Comparison of ENCODE assay signal across 19 cellular contexts in the genomic region with DNA sequence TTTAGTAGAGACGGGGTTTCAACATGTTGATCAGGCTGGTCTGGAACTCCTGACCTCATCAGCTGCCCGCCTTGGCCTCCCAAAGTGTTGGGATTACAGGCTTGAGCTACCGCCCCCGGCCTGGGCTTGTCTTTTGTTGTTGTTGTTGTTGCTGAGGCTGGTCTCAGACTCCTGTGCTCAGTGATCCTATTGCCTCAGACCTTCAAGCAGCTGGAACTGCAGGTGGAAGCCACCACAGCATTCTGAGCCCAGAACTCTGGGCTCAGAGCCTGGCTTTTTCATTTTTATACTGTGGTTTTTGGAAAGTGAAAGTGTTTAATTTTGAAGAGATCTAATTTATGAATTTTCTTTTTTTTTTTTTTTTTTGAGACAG.
DNase-seq lines count a peak whose midpoint lies in the region; TF ChIP-seq lines count a peak whose summit lies in the region.
"Had no signal": no experiment of that assay in that cellular context is flagged by ENCODE, and none has a peak within 500 bp of the region (broad histone marks: within the 10 kb centered on the region; RNA-seq: fewer than 3 reads in every experiment).

No MANE protein-coding gene starts in this region.

- H3K4me2 ChIP-seq in BLaER1 treated with 17β-estradiol and CSF1 and Interleukin-3, amounts not matched to agents 10 nM and 100 nM = peak overlapping the region; percentile 49 to 86 (median 74)

- H3K27me3 ChIP-seq in BLaER1 treated with 17β-estradiol and CSF1 and Interleukin-3, amounts not matched to agents 10 nM and 100 nM = no peaks in the 10 kb centered on the region
- H3K27me3 ChIP-seq: neutrophil, sigmoid colon had no signal

- CTCF ChIA-PET in HEK293 (lab: Yijun Ruan, JAX) = interaction anchor here (1.1 kb wide), 1 partner anchor 70 kb away, joined by 3 read pairs; no protein-coding TSS in a partner anchor

- H4K20me1 ChIP-seq in BLaER1 treated with 17β-estradiol and CSF1 and Interleukin-3, amounts not matched to agents 10 nM and 100 nM = no peaks in the 10 kb centered on the region

- peak overlapping the region in 9 of 11 experiments; percentile 5 to 56 (median 38); a peak in 14 of 22 replicates for H3K9ac ChIP-seq in BLaER1 treated with 17β-estradiol and CSF1 and Interleukin-3, amounts not matched to agents 10 nM and 100 nM

- no peak overlapping the region; a peak in 1 of 20 replicates for H3K4me3 ChIP-seq in BLaER1 treated with 17β-estradiol and CSF1 and Interleukin-3, amounts not matched to agents 10 nM and 100 nM
- no peak overlapping the region for H3K4me3 ChIP-seq in HEK293 (ENCODE audit: low read depth, low read length)
- H3K4me3 ChIP-seq: sigmoid colon had no signal

- peak overlapping the region in 10 of 11 experiments; percentile 8 to 70 (median 62); a peak in 18 of 22 replicates for H3K27ac ChIP-seq in BLaER1 treated with 17β-estradiol and CSF1 and Interleukin-3, amounts not matched to agents 10 nM and 100 nM
- H3K27ac ChIP-seq in HEK293 (ENCODE audit: extremely low read depth, low read depth, low read length) = no peak overlapping the region
- H3K27ac ChIP-seq: neutrophil had no signal

- no peaks in the 10 kb centered on the region for H3K36me3 ChIP-seq in BLaER1 treated with 17β-estradiol and CSF1 and Interleukin-3, amounts not matched to agents 10 nM and 100 nM
- H3K36me3 ChIP-seq in HEK293 (ENCODE audit: control insufficient read depth in 2 of 2, insufficient read depth in 1 of 2, low read length in 2 of 2) = no peaks in the 10 kb centered on the region
- H3K36me3 ChIP-seq: neutrophil, sigmoid colon had no signal

- H3K9me3 ChIP-seq in BLaER1 treated with 17β-estradiol and CSF1 and Interleukin-3, amounts not matched to agents 10 nM and 100 nM (replicated peaks in 1 of 11) = no peaks in the 10 kb centered on the region
- H3K9me3 ChIP-seq in HEK293 (ENCODE audit: control insufficient read depth, insufficient read depth, low read depth, low read length) = no peaks in the 10 kb centered on the region
- H3K9me3 ChIP-seq: neutrophil, sigmoid colon had no signal

- H3K4me1 ChIP-seq in BLaER1 treated with 17β-estradiol and CSF1 and Interleukin-3, amounts not matched to agents 10 nM and 100 nM = peaks cover 42 to 60% (median 51%) of the 10 kb centered on the region in 10 experiments
- H3K4me1 ChIP-seq in HEK293 (ENCODE audit: control insufficient read depth, insufficient read depth, low read length) = no peaks in the 10 kb centered on the region
- H3K4me1 ChIP-seq: sigmoid colon had no signal

- DNase-seq in astrocyte of the hippocampus (ENCODE audit: low read depth, low spot score) = peak; percentile 44
- DNase-seq in iris pigment epithelial cell (ENCODE audit: low read depth) = peak; percentile 78
- no peak for DNase-seq in activated CD4-positive, CD25-positive, alpha-beta regulatory T cell treated with anti-CD3 and anti-CD28 coated beads, Interleukin-2, amount 50 U/mL, for 72 hours
- no peak for DNase-seq in NCI-H1417 treated with DMSO at 0.1 percent for 48 hours (lab: John Stamatoyannopoulos, UW)
- DNase-seq in dedifferentiated amniotic fluid mesenchymal stem cell (ENCODE audit: extremely low spot score) = no peak
- no peak for DNase-seq in AG08395 (ENCODE audit: low spot score)
- DNase-seq: activated CD8-positive, alpha-beta memory T cell treated with anti-CD3 and anti-CD28 coated beads, Interleukin-2, amount 50 U/mL, for 4 hours; activated gamma-delta T cell treated with Interleukin-2 at 50 U/mL for 16 hours; immature natural killer cell; MM.1S; NCI-H2081; NCI-H774; sigmoid colon; stimulated activated CD4-positive, alpha-beta T cell treated with anti-CD3 and anti-CD28 coated beads, Interleukin-2, amount 100 ng/mL, for 48 hours; stimulated activated CD8-positive, alpha-beta memory T cell treated with anti-CD3 and anti-CD28 coated beads, Interleukin-4, amount 100 ng/mL, for 48 hours; T-helper 2 cell had no signal

- POLR2A ChIA-PET in HEK293 (lab: Yijun Ruan, JAX) = no interaction called here

- no peak for TF ChIP-seq CTCF in HEK293 (tag by site-specific recombination; IDR thresholded peaks at IDR 0.05)

TF ChIP-seq in HEK293, 187 proteins besides CTCF, POLR2A, EP300 and RAD21:
- TF ChIP-seq, protein P1, sequence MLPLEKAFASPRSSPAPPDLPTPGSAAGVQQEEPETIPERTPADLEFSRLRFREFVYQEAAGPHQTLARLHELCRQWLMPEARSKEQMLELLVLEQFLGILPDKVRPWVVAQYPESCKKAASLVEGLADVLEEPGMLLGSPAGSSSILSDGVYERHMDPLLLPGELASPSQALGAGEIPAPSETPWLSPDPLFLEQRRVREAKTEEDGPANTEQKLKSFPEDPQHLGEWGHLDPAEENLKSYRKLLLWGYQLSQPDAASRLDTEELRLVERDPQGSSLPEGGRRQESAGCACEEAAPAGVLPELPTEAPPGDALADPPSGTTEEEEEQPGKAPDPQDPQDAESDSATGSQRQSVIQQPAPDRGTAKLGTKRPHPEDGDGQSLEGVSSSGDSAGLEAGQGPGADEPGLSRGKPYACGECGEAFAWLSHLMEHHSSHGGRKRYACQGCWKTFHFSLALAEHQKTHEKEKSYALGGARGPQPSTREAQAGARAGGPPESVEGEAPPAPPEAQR (tag by site-specific recombination; IDR thresholded peaks at IDR 0.05) = no peak
- 0 out of 2 replicates have a peak, but pooled peaks have one; percentile 16 for TF ChIP-seq ZBTB17 (tag by site-specific recombination; IDR thresholded peaks at IDR 0.05)
- TF ChIP-seq, protein P2, sequence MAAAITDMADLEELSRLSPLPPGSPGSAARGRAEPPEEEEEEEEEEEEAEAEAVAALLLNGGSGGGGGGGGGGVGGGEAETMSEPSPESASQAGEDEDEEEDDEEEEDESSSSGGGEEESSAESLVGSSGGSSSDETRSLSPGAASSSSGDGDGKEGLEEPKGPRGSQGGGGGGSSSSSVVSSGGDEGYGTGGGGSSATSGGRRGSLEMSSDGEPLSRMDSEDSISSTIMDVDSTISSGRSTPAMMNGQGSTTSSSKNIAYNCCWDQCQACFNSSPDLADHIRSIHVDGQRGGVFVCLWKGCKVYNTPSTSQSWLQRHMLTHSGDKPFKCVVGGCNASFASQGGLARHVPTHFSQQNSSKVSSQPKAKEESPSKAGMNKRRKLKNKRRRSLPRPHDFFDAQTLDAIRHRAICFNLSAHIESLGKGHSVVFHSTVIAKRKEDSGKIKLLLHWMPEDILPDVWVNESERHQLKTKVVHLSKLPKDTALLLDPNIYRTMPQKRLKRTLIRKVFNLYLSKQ (tag by site-specific recombination; IDR thresholded peaks at IDR 0.05; ENCODE audit: borderline replicate concordance) = no peak
- TF ChIP-seq ZFHX2 (tag by site-specific recombination; conservative IDR thresholded peaks at IDR 0.05) = 0 out of 2 replicates have a peak, but pooled peaks have one; percentile 33

Comparison
In these comparisons a context has a peak if more than half of its experiments do, and no peak if none do; other contexts are left out.
1. DNase-seq: peak in astrocyte of the hippocampus (single experiment) and iris pigment epithelial cell (single experiment); none in activated CD4-positive, CD25-positive, alpha-beta regulatory T cell treated with anti-CD3 and anti-CD28 coated beads, Interleukin-2, amount 50 U/mL, for 72 hours (single experiment), NCI-H1417 treated with DMSO at 0.1 percent for 48 hours (single experiment), dedifferentiated amniotic fluid mesenchymal stem cell (single experiment) and AG08395 (single experiment).